13 cellular contexts compared by ENCODE assay signal in genomic region chr16:173861-174769, GRCh38. TPM values are rescaled to one million over a fixed set of nuclear protein-coding genes. Genes with fewer than 3 reads are reported as not detected.
DNase-seq lines count a peak whose midpoint lies in the region; ATAC-seq, FAIRE-seq and TF ChIP-seq lines count a peak whose summit lies in the region.
"Not testable (repeated sequence)": the region's sequence is repeated elsewhere in the genome, so short reads cannot be mapped to it uniquely, and the experiment has no call there.
"Had no signal": no experiment of that assay in that cellular context is flagged by ENCODE, and none has a peak within 500 bp of the region (broad histone marks: within the 10 kb centered on the region; RNA-seq: fewer than 3 reads in every experiment).

No MANE protein-coding gene starts in this region.

- not testable (repeated sequence) for H2BK5ac ChIP-seq in mesenchymal stem cell (ENCODE audit: low read depth, low read length, poor library complexity, severe bottlenecking)

- POLR2A ChIA-PET in A549 (lab: Yijun Ruan, JAX): not testable (repeated sequence)

- H3K9me3 Mint-ChIP-seq in activated T-helper 1 cell treated with anti-CD3 and anti-CD28 coated beads, Interleukin-12 subunit alpha, Interleukin-12 subunit beta, Interleukin-2, Interleukin-4 antibody, amounts not matched to agents 30 ng/mL and 10 ng/mL and 1 ng/mL, durations not matched to agents 14 hours and 24 hours and 36 hours; progenitor cell of endocrine pancreas (ENCODE audit: low read depth): not testable (repeated sequence)

- peaks cover 61% of the 10 kb centered on the region for H3K27me3 Mint-ChIP-seq in activated T-helper 1 cell treated with anti-CD3 and anti-CD28 coated beads, Interleukin-12 subunit alpha, Interleukin-12 subunit beta, Interleukin-2, Interleukin-4 antibody, amounts not matched to agents 30 ng/mL and 10 ng/mL and 1 ng/mL, durations not matched to agents 14 hours and 24 hours and 36 hours (ENCODE audit: insufficient read depth)
- peaks cover 63% of the 10 kb centered on the region for H3K27me3 Mint-ChIP-seq in progenitor cell of endocrine pancreas

- H3K4me1 Mint-ChIP-seq in activated T-helper 1 cell treated with anti-CD3 and anti-CD28 coated beads, Interleukin-12 subunit alpha, Interleukin-12 subunit beta, Interleukin-2, Interleukin-4 antibody, amounts not matched to agents 30 ng/mL and 10 ng/mL and 1 ng/mL, durations not matched to agents 14 hours and 24 hours and 36 hours (ENCODE audit: low read depth); progenitor cell of endocrine pancreas (ENCODE audit: low read depth): not testable (repeated sequence)

- H3K18ac ChIP-seq in mesenchymal stem cell (ENCODE audit: low read depth in 1 of 2, low read length in 2 of 2): not testable (repeated sequence)

- H3K36me3 Mint-ChIP-seq in activated T-helper 1 cell treated with anti-CD3 and anti-CD28 coated beads, Interleukin-12 subunit alpha, Interleukin-12 subunit beta, Interleukin-2, Interleukin-4 antibody, amounts not matched to agents 30 ng/mL and 10 ng/mL and 1 ng/mL, durations not matched to agents 14 hours and 24 hours and 36 hours (ENCODE audit: low read depth); progenitor cell of endocrine pancreas (ENCODE audit: insufficient read depth): not testable (repeated sequence)

- not testable (repeated sequence) for DNase-seq in A549 (ENCODE audit: low read depth in 1 of 2, low spot score in 1 of 2); activated T-helper 1 cell treated with anti-CD3 and anti-CD28 coated beads, Interleukin-12 subunit alpha, Interleukin-12 subunit beta, Interleukin-2, Interleukin-4 antibody, amounts not matched to agents 30 ng/mL and 10 ng/mL and 1 ng/mL, durations not matched to agents 14 hours and 24 hours and 36 hours (ENCODE audit: low spot score); progenitor cell of endocrine pancreas (ENCODE audit: low spot score, unreplicated experiment)
- DNase-seq in GM23248 (peak; percentile 42), NCI-H345 (lab: John Stamatoyannopoulos, UW) (peak; percentile 25), dermis blood vessel endothelial cell (peak; percentile 33), left cardiac atrium (peak; percentile 55), mesenchymal stem cell (peak; percentile 21)

- ATAC-seq in A549 (peak in 1 of 2 experiments; percentile 3; a peak in 1 of 6 replicates), left cardiac atrium (peak in 1 of 2 donors; percentile 41)

- TF ChIP-seq RAD21 in A549 (conservative IDR thresholded peaks at IDR 0.05 in 1 of 2, IDR thresholded peaks at IDR 0.05 in 1 of 2): not testable (repeated sequence)

- not testable (repeated sequence) for H4K91ac ChIP-seq in mesenchymal stem cell (ENCODE audit: low read length)

- not testable (repeated sequence) for H3K27ac ChIP-seq in A549; GM23248; mesenchymal stem cell (ENCODE audit: low read length, poor library complexity, severe bottlenecking)

- not testable (repeated sequence) for H3K14ac ChIP-seq in mesenchymal stem cell (ENCODE audit: low read length in 2 of 2)

- not testable (repeated sequence) for H3K4me2 ChIP-seq in A549; GM23248 (ENCODE audit: unreplicated experiment); mesenchymal stem cell (ENCODE audit: low read length, poor library complexity, severe bottlenecking)

- H4K20me1 ChIP-seq in GM23248 (ENCODE audit: insufficient read depth): not testable (repeated sequence)

- not testable (repeated sequence) for H3K4ac ChIP-seq in mesenchymal stem cell (ENCODE audit: low read depth in 1 of 2, low read length in 2 of 2)

- H3F3A ChIP-seq in GM23248 (ENCODE audit: insufficient read depth): not testable (repeated sequence)

- H3K27ac Mint-ChIP-seq in activated T-helper 1 cell treated with anti-CD3 and anti-CD28 coated beads, Interleukin-12 subunit alpha, Interleukin-12 subunit beta, Interleukin-2, Interleukin-4 antibody, amounts not matched to agents 30 ng/mL and 10 ng/mL and 1 ng/mL, durations not matched to agents 14 hours and 24 hours and 36 hours: not testable (repeated sequence)
- H3K27ac Mint-ChIP-seq in progenitor cell of endocrine pancreas: peak overlapping the region; percentile 6

- H2BK15ac ChIP-seq in mesenchymal stem cell (ENCODE audit: low read depth, poor library complexity, severe bottlenecking): not testable (repeated sequence)

- H3K79me1 ChIP-seq in mesenchymal stem cell (replicated peaks; ENCODE audit: low read length, poor library complexity, severe bottlenecking): not testable (repeated sequence)

- not testable (repeated sequence) for H3K79me2 ChIP-seq in GM23248 (ENCODE audit: insufficient read depth)

- H3K9ac ChIP-seq in GM23248; mesenchymal stem cell (ENCODE audit: low read length): not testable (repeated sequence)

- 55% methylated on average over 6 of the region's 13 CpGs for WGBS in A549 (ENCODE audit: missing lambda C conversion rate)
- WGBS in GM23248 (ENCODE audit: low coverage in 1 of 2, low lambda C conversion rate in 2 of 2, missing lambda C conversion rate in 2 of 2), 2 experiments: 11 to 18% methylated on average over 6 to 9 of the region's 13 CpGs
- 32% methylated on average over 6 of the region's 13 CpGs for WGBS in mesenchymal stem cell

- TF ChIP-seq CTCF in A549 (IDR thresholded peaks at IDR 0.05); progenitor cell of endocrine pancreas (IDR thresholded peaks at IDR 0.05; ENCODE audit: unreplicated experiment): not testable (repeated sequence)

- H2BK120ac ChIP-seq in mesenchymal stem cell (ENCODE audit: low read depth, low read length): not testable (repeated sequence)

- H3K4me3 Mint-ChIP-seq in activated T-helper 1 cell treated with anti-CD3 and anti-CD28 coated beads, Interleukin-12 subunit alpha, Interleukin-12 subunit beta, Interleukin-2, Interleukin-4 antibody, amounts not matched to agents 30 ng/mL and 10 ng/mL and 1 ng/mL, durations not matched to agents 14 hours and 24 hours and 36 hours: peak overlapping the region; percentile 26
- not testable (repeated sequence) for H3K4me3 Mint-ChIP-seq in progenitor cell of endocrine pancreas (ENCODE audit: low read depth)

- not testable (repeated sequence) for FAIRE-seq in A549 (lab: Jason Lieb, UNC)

- H2BK12ac ChIP-seq in mesenchymal stem cell (ENCODE audit: low read length in 2 of 2): not testable (repeated sequence)

- H4K8ac ChIP-seq in mesenchymal stem cell (ENCODE audit: low read length): not testable (repeated sequence)

- not testable (repeated sequence) for H3K9me3 ChIP-seq in A549; GM23248 (ENCODE audit: low read depth); mesenchymal stem cell (ENCODE audit: control insufficient read depth, low read length)

- not testable (repeated sequence) for H2AK5ac ChIP-seq in mesenchymal stem cell (ENCODE audit: low read length, severe bottlenecking)

- H3K4me3 ChIP-seq in A549; GM23248; mesenchymal stem cell (ENCODE audit: insufficient read depth in 1 of 2, low read depth in 1 of 2, low read length in 2 of 2): not testable (repeated sequence)

- not testable (repeated sequence) for TF ChIP-seq EP300 in A549 (IDR thresholded peaks at IDR 0.05)

- in situ Hi-C loops in GM23248 (cut with MboI): not testable (repeated sequence)

- not testable (repeated sequence) for H3K36me3 ChIP-seq in GM23248 (ENCODE audit: low read depth); mesenchymal stem cell (ENCODE audit: control insufficient read depth in 1 of 2, insufficient read depth in 2 of 2, low read depth in 1 of 2, low read length in 2 of 2)

- H3K9me2 ChIP-seq in GM23248 (ENCODE audit: insufficient read depth): not testable (repeated sequence)

- H3K23ac ChIP-seq in mesenchymal stem cell (ENCODE audit: low read length in 2 of 2): not testable (repeated sequence)

- peaks cover 39% of the 10 kb centered on the region for H3K27me3 ChIP-seq in GM23248 (replicated peaks; ENCODE audit: insufficient read depth)
- peaks cover 45 to 52% of the 10 kb centered on the region in 2 experiments for H3K27me3 ChIP-seq in mesenchymal stem cell (ENCODE audit: control insufficient read depth in 1 of 2, insufficient read depth in 1 of 2, low read length in 2 of 2)

- not testable (repeated sequence) for H3K4me1 ChIP-seq in A549; GM23248 (ENCODE audit: insufficient read depth); mesenchymal stem cell (ENCODE audit: control insufficient read depth, insufficient read depth, low read depth, low read length)

- CTCF ChIA-PET in A549 (lab: Yijun Ruan, JAX): interaction anchor here (0.6 to 1.5 kb wide), 2 partner anchors 33 to 108 kb away, joined by 3 to 5 read pairs; no protein-coding TSS in a partner anchor

- intact Hi-C loops in activated T-helper 1 cell treated with anti-CD3 and anti-CD28 coated beads, Interleukin-12 subunit alpha, Interleukin-12 subunit beta, Interleukin-2, Interleukin-4 antibody, amounts not matched to agents 30 ng/mL and 10 ng/mL and 1 ng/mL, durations not matched to agents 14 hours and 24 hours and 36 hours (cut with micrococcal nuclease); left cardiac atrium (cut with DNase I): not testable (repeated sequence)

- H2AFZ ChIP-seq in GM23248; mesenchymal stem cell (ENCODE audit: low read depth, low read length): not testable (repeated sequence)

- not testable (repeated sequence) for TF ChIP-seq POLR2A in A549 (IDR thresholded peaks at IDR 0.05; ENCODE audit: low read length)

RNA-seq across cellular contexts. Expression of gene HBA2, which starts 1.4 kb away (rescaled TPM):
- polyA plus RNA-seq in A549 (2011; rRNA removed) (0.20 and 0.26 TPM in 2 replicates), A549 (2017; fragmentation: RNase III; extraction: RNeasy Plus Mini Kit Qiagen cat#74134 plus additional on column Dnase treatment) (0.23 to 0.68 TPM in 2 of 3 replicates, not detected in the other), GM23248 (2016; fragmentation: Nextera tagmentation; extraction: Ambion mirVana) (not detected in 2 replicates)
- polyA plus RNA-seq in A549 (2012; cell fraction: cytosol; rRNA removed): 0.30 and 0.36 TPM in 2 replicates
- polyA plus RNA-seq in A549 (2012; cell fraction: nucleus; rRNA removed): 0.30 TPM in 1 of 2 replicates, not detected in the other
- not detected in 2 replicates for polyA minus RNA-seq in A549 (2011; rRNA and poly(A)+ RNA removed)
- not detected in 2 replicates for total RNA-seq in GM23248 (2014; rRNA removed; shearing (Covaris generic))
- total RNA-seq in activated T-helper 1 cell treated with anti-CD3 and anti-CD28 coated beads, Interleukin-12 subunit alpha, Interleukin-12 subunit beta, Interleukin-2, Interleukin-4 antibody, amounts not matched to agents 30 ng/mL and 10 ng/mL and 1 ng/mL, durations not matched to agents 14 hours and 24 hours and 36 hours: 0.57 and 0.59 TPM in 2 replicates
- total RNA-seq in dermis blood vessel endothelial cell (0.42 TPM in 1 of 2 replicates, not detected in the other), left cardiac atrium (100 to 1,000 TPM in 1 of 2 donors, 10 to 100 TPM in 1; 50.7 to 136 TPM), progenitor cell of endocrine pancreas (not detected in 2 replicates)
- not detected for polyA plus RNA-seq in mesenchymal stem cell (2013, experiment 1 of 2)
- polyA plus RNA-seq in mesenchymal stem cell (2013, experiment 2 of 2): not detected
- total RNA-seq: A172; activated CD8-positive, alpha-beta T cell treated with anti-CD3 and anti-CD28 coated beads, Interleukin-2, amount 10 ng/mL, durations not matched to agents 7 days and 5 days; LHCN-M2 had no signal

RNA-seq across cellular contexts. Expression of gene HBA1, which starts 2.4 kb away (rescaled TPM):
- polyA plus RNA-seq in A549 (2011; rRNA removed): not detected in 2 replicates
- polyA plus RNA-seq in A549 (2012; cell fraction: cytosol; rRNA removed): 1.8 and 2.7 TPM in 2 replicates
- polyA plus RNA-seq in A549 (2012; cell fraction: nucleus; rRNA removed): 1.2 and 2.6 TPM in 2 replicates
- polyA plus RNA-seq in A549 (2017; fragmentation: RNase III; extraction: RNeasy Plus Mini Kit Qiagen cat#74134 plus additional on column Dnase treatment): 0.51 to 1.3 TPM (median 0.58 TPM) in 3 replicates
- polyA minus RNA-seq in A549 (2011; rRNA and poly(A)+ RNA removed): 0.74 TPM in 1 of 2 replicates, not detected in the other
- not detected in 2 replicates for total RNA-seq in GM23248 (2014; rRNA removed; shearing (Covaris generic))
- polyA plus RNA-seq in GM23248 (2016; fragmentation: Nextera tagmentation; extraction: Ambion mirVana): not detected in 2 replicates
- not detected in 2 replicates for total RNA-seq in activated T-helper 1 cell treated with anti-CD3 and anti-CD28 coated beads, Interleukin-12 subunit alpha, Interleukin-12 subunit beta, Interleukin-2, Interleukin-4 antibody, amounts not matched to agents 30 ng/mL and 10 ng/mL and 1 ng/mL, durations not matched to agents 14 hours and 24 hours and 36 hours
- total RNA-seq in dermis blood vessel endothelial cell: not detected in 2 replicates
- 100 to 1,000 TPM in 1 of 2 donors, 10 to 100 TPM in 1; 62.0 to 232 TPM for total RNA-seq in left cardiac atrium
- not detected for polyA plus RNA-seq in mesenchymal stem cell (2013, experiment 1 of 2)
- not detected for polyA plus RNA-seq in mesenchymal stem cell (2013, experiment 2 of 2)
- not detected in 2 replicates for total RNA-seq in progenitor cell of endocrine pancreas
- total RNA-seq: A172; activated CD8-positive, alpha-beta T cell treated with anti-CD3 and anti-CD28 coated beads, Interleukin-2, amount 10 ng/mL, durations not matched to agents 7 days and 5 days; LHCN-M2 had no signal

RNA-seq across cellular contexts. Expression of gene HBQ1, which starts 6.1 kb away (rescaled TPM):
- 2.0 and 2.3 TPM in 2 replicates for polyA plus RNA-seq in A549 (2011; rRNA removed)
- 13.0 and 19.4 TPM in 2 replicates for polyA plus RNA-seq in A549 (2012; cell fraction: cytosol; rRNA removed)
- 13.2 and 19.5 TPM in 2 replicates for polyA plus RNA-seq in A549 (2012; cell fraction: nucleus; rRNA removed)
- 2.8 to 4.7 TPM (median 3.2 TPM) in 3 replicates for polyA plus RNA-seq in A549 (2017; fragmentation: RNase III; extraction: RNeasy Plus Mini Kit Qiagen cat#74134 plus additional on column Dnase treatment)
- not detected in 2 replicates for polyA minus RNA-seq in A549 (2011; rRNA and poly(A)+ RNA removed)
- total RNA-seq in GM23248 (2014; rRNA removed; shearing (Covaris generic)): not detected in 2 replicates
- not detected in 2 replicates for polyA plus RNA-seq in GM23248 (2016; fragmentation: Nextera tagmentation; extraction: Ambion mirVana)
- total RNA-seq in activated T-helper 1 cell treated with anti-CD3 and anti-CD28 coated beads, Interleukin-12 subunit alpha, Interleukin-12 subunit beta, Interleukin-2, Interleukin-4 antibody, amounts not matched to agents 30 ng/mL and 10 ng/mL and 1 ng/mL, durations not matched to agents 14 hours and 24 hours and 36 hours: 0.54 and 0.88 TPM in 2 replicates
- 0.34 TPM in 1 of 2 replicates, not detected in the other for total RNA-seq in dermis blood vessel endothelial cell
- total RNA-seq in left cardiac atrium: not detected
- polyA plus RNA-seq in mesenchymal stem cell (2013, experiment 1 of 2): 0.30 TPM
- polyA plus RNA-seq in mesenchymal stem cell (2013, experiment 2 of 2): 0.79 TPM
- 0.60 and 0.84 TPM in 2 replicates for total RNA-seq in progenitor cell of endocrine pancreas
- total RNA-seq: A172; activated CD8-positive, alpha-beta T cell treated with anti-CD3 and anti-CD28 coated beads, Interleukin-2, amount 10 ng/mL, durations not matched to agents 7 days and 5 days had no signal
- polyA plus RNA-seq: esophagus had no signal

RNA-seq across cellular contexts. Expression of gene HBM, which starts 8.3 kb away (rescaled TPM):
- not detected in 2 replicates for polyA plus RNA-seq in A549 (2011; rRNA removed)
- polyA plus RNA-seq in A549 (2012; cell fraction: cytosol; rRNA removed): not detected in 2 replicates
- polyA plus RNA-seq in A549 (2012; cell fraction: nucleus; rRNA removed): not detected in 2 replicates
- polyA plus RNA-seq in A549 (2017; fragmentation: RNase III; extraction: RNeasy Plus Mini Kit Qiagen cat#74134 plus additional on column Dnase treatment): not detected in 3 replicates
- polyA minus RNA-seq in A549 (2011; rRNA and poly(A)+ RNA removed): not detected in 2 replicates
- total RNA-seq in GM23248 (2014; rRNA removed; shearing (Covaris generic)): not detected in 2 replicates
- not detected in 2 replicates for polyA plus RNA-seq in GM23248 (2016; fragmentation: Nextera tagmentation; extraction: Ambion mirVana)
- total RNA-seq in activated T-helper 1 cell treated with anti-CD3 and anti-CD28 coated beads, Interleukin-12 subunit alpha, Interleukin-12 subunit beta, Interleukin-2, Interleukin-4 antibody, amounts not matched to agents 30 ng/mL and 10 ng/mL and 1 ng/mL, durations not matched to agents 14 hours and 24 hours and 36 hours: not detected in 2 replicates
- total RNA-seq in dermis blood vessel endothelial cell: not detected in 2 replicates
- not detected for total RNA-seq in left cardiac atrium
- not detected for polyA plus RNA-seq in mesenchymal stem cell (2013, experiment 1 of 2)
- not detected for polyA plus RNA-seq in mesenchymal stem cell (2013, experiment 2 of 2)
- total RNA-seq in progenitor cell of endocrine pancreas: not detected in 2 replicates
- total RNA-seq: A172; activated CD8-positive, alpha-beta T cell treated with anti-CD3 and anti-CD28 coated beads, Interleukin-2, amount 10 ng/mL, durations not matched to agents 7 days and 5 days; LHCN-M2 had no signal
- polyA plus RNA-seq: esophagus, thymus had no signal

RNA-seq across cellular contexts. Expression of gene HBZ, which starts 21.7 kb away (rescaled TPM):
- polyA plus RNA-seq in A549 (2011; rRNA removed) (not detected in 2 replicates), A549 (2017; fragmentation: RNase III; extraction: RNeasy Plus Mini Kit Qiagen cat#74134 plus additional on column Dnase treatment) (not detected in 3 replicates), GM23248 (2016; fragmentation: Nextera tagmentation; extraction: Ambion mirVana) (not detected in 2 replicates)
- not detected in 2 replicates for polyA plus RNA-seq in A549 (2012; cell fraction: cytosol; rRNA removed)
- polyA plus RNA-seq in A549 (2012; cell fraction: nucleus; rRNA removed): not detected in 2 replicates
- 0.29 and 1.0 TPM in 2 replicates for polyA minus RNA-seq in A549 (2011; rRNA and poly(A)+ RNA removed)
- not detected in 2 replicates for total RNA-seq in GM23248 (2014; rRNA removed; shearing (Covaris generic))
- not detected in 2 replicates for total RNA-seq in activated T-helper 1 cell treated with anti-CD3 and anti-CD28 coated beads, Interleukin-12 subunit alpha, Interleukin-12 subunit beta, Interleukin-2, Interleukin-4 antibody, amounts not matched to agents 30 ng/mL and 10 ng/mL and 1 ng/mL, durations not matched to agents 14 hours and 24 hours and 36 hours
- total RNA-seq in dermis blood vessel endothelial cell (not detected in 2 replicates), left cardiac atrium (under 1 TPM in 1 of 2 donors, not detected in 1; 0.32 TPM), progenitor cell of endocrine pancreas (not detected in 2 replicates)
- not detected for polyA plus RNA-seq in mesenchymal stem cell (2013, experiment 1 of 2)
- polyA plus RNA-seq in mesenchymal stem cell (2013, experiment 2 of 2): not detected
- total RNA-seq: A172; activated CD8-positive, alpha-beta T cell treated with anti-CD3 and anti-CD28 coated beads, Interleukin-2, amount 10 ng/mL, durations not matched to agents 7 days and 5 days; LHCN-M2 had no signal
- polyA plus RNA-seq: esophagus had no signal
